In the genomic region with DNA sequence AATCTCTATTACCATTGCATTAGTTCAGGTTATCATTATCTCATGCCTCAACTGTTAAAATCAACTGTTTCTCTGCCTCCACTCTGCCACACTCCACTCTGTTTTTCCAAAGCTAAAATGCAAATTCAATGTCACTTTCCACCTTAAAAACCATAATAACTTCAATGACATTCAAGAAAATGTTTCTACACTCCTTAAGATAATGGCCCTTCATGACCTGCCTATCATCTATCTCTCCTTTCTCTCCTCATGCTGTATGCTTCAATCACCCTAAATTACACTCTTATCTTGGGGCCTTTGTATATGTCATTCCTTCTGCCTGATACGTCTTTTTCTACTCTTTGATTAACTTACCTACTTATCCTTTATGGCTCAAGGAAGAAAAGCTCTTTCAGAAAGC, we compare ENCODE assay signal across 37 cellular contexts.
"Had no signal": no experiment of that assay in that cellular context is flagged by ENCODE, and none has a peak within 500 bp of the region (broad histone marks: within the 10 kb centered on the region; RNA-seq: fewer than 3 reads in every experiment).

No MANE protein-coding gene starts in this region.

- H3K9ac ChIP-seq: KMS-11 had no signal

- H3K4me2 ChIP-seq: KMS-11 had no signal

- H3K9me3 ChIP-seq: MG63 had no signal

- DNase-seq: Karpas-422, Kasumi-1, KG1, MG63, MM.1S, MV-4-11, NCI-H1048, NCI-H1092, NCI-H1092 treated with DMSO at 0.1 percent for 48 hours, NCI-H1105, NCI-H1105 treated with DMSO at 0.1 percent for 48 hours, NCI-H1417, NCI-H1417 treated with DMSO at 0.1 percent for 48 hours, NCI-H1436, NCI-H1436 treated with DMSO at 0.1 percent for 48 hours, NCI-H146, NCI-H1694, NCI-H1694 treated with DMSO at 0.1 percent for 48 hours, NCI-H187, NCI-H187 treated with DMSO at 0.1 percent for 48 hours, NCI-H1930, NCI-H2029, NCI-H2029 treated with DMSO at 0.1 percent for 48 hours, NCI-H2081, NCI-H2081 treated with DMSO at 0.1 percent for 48 hours, NCI-H2107, NCI-H2171, NCI-H2171 treated with DMSO at 0.1 percent for 48 hours, NCI-H226, NCI-H345, NCI-H446, NCI-H446 treated with DMSO at 0.1 percent for 48 hours, NCI-H510A, NCI-H510A treated with DMSO at 0.1 percent for 48 hours, NCI-H524, NCI-H524 treated with DMSO at 0.1 percent for 48 hours had no signal

- H3K4me3 ChIP-seq: MG63 had no signal

- H3K27ac ChIP-seq: KMS-11 had no signal

- H3K27me3 ChIP-seq: MG63 had no signal

- H3K36me3 ChIP-seq: MG63 had no signal
